In genomic region chr1:50611675-50612074, GRCh38 we compare ENCODE assay signal across 21 cellular contexts.
DNase-seq lines count a peak whose midpoint lies in the region; ATAC-seq, FAIRE-seq and TF ChIP-seq lines count a peak whose summit lies in the region.
"Had no signal": no experiment of that assay in that cellular context is flagged by ENCODE, and none has a peak within 500 bp of the region (broad histone marks: within the 10 kb centered on the region; RNA-seq: fewer than 3 reads in every experiment).

No MANE protein-coding gene starts in this region.

- no peaks in the 10 kb centered on the region for H3K9me3 ChIP-seq in H1 (ENCODE audit: insufficient read depth in 2 of 2, low read depth in 1 of 2, low read length in 1 of 2)
- no peaks in the 10 kb centered on the region for H3K9me3 ChIP-seq in gastroesophageal sphincter
- H3K9me3 ChIP-seq: body of pancreas, left ventricle myocardium inferior, upper lobe of left lung had no signal

- H3K23me2 ChIP-seq in H1 (ENCODE audit: low read depth, low read length), result no peaks in the 10 kb centered on the region

- no peaks in the 10 kb centered on the region for H3K79me2 ChIP-seq in H1 (ENCODE audit: control insufficient read depth in 1 of 2, insufficient read depth in 2 of 2, low read length in 2 of 2)

- H3K4me1 Mint-ChIP-seq in activated CD8-positive, alpha-beta memory T cell treated with anti-CD3 and anti-CD28 coated beads, Interleukin-2, amount 10 ng/mL, durations not matched to agents 7 days and 5 days, result peaks cover 14% of the 10 kb centered on the region
- no peaks in the 10 kb centered on the region for H3K4me1 Mint-ChIP-seq in stimulated activated effector memory CD8-positive, alpha-beta T cell treated with anti-CD3 and anti-CD28 coated beads, Interleukin-12 subunit alpha, Interleukin-12 subunit beta, amount 100 ng/mL, for 72 hours
- H3K4me1 Mint-ChIP-seq in T-helper 2 cell treated with Interferon-gamma antibody and Interleukin-4, amounts not matched to agents 5 μg/mL and 100 μg/mL, for 36 hours (ENCODE audit: low read depth), result peaks cover 4% of the 10 kb centered on the region

- H2BK15ac ChIP-seq in H1 (ENCODE audit: low read length), result 0 out of 2 replicates have a peak overlapping the region, but pooled peaks have one; percentile 31

- H3K36me3 Mint-ChIP-seq in activated CD8-positive, alpha-beta memory T cell treated with anti-CD3 and anti-CD28 coated beads, Interleukin-2, amount 10 ng/mL, durations not matched to agents 7 days and 5 days, result peaks cover 3% of the 10 kb centered on the region
- H3K36me3 Mint-ChIP-seq in stimulated activated effector memory CD8-positive, alpha-beta T cell treated with anti-CD3 and anti-CD28 coated beads, Interleukin-12 subunit alpha, Interleukin-12 subunit beta, amount 100 ng/mL, for 72 hours, result no peaks in the 10 kb centered on the region
- H3K36me3 Mint-ChIP-seq in T-helper 2 cell treated with Interferon-gamma antibody and Interleukin-4, amounts not matched to agents 5 μg/mL and 100 μg/mL, for 36 hours (ENCODE audit: low read depth), result no peaks in the 10 kb centered on the region

- TF ChIP-seq EP300 in H1 (IDR thresholded peaks at IDR 0.05; ENCODE audit: borderline replicate concordance in 1 of 2, low read depth in 2 of 2, low read length in 2 of 2), result no peak
- no peak for TF ChIP-seq EP300 in gastroesophageal sphincter (IDR thresholded peaks at IDR 0.05)

- WGBS in H1 (ENCODE audit: extremely low coverage in 1 of 2, insufficient coverage in 1 of 2, insufficient read length in 1 of 2, insufficient replicate concordance in 2 of 2, low coverage in 1 of 2, low lambda C conversion rate in 2 of 2, missing lambda C conversion rate in 1 of 2), 2 experiments, result 91% methylated on average over 6 of the region's 6 CpGs; no CpG with 5 or more reads in 1 of the 2 experiments
- 76 to 81% methylated on average over 5 to 6 of the region's 6 CpGs for WGBS in gastroesophageal sphincter (ENCODE audit: low coverage in 1 of 2), 2 donors

- H4K5ac ChIP-seq in H1 (ENCODE audit: insufficient read length, low read depth, low read length), result no peak overlapping the region

- H2BK12ac ChIP-seq in H1 (ENCODE audit: low read depth, low read length), result no peak overlapping the region

- no peak overlapping the region for H3K56ac ChIP-seq in H1 (replicated peaks; ENCODE audit: insufficient read length, low read depth, low read length)

- no peak overlapping the region for H4K91ac ChIP-seq in H1 (replicated peaks; ENCODE audit: insufficient read length, low read length)

- CTCF ChIA-PET in activated CD8-positive, alpha-beta memory T cell treated with anti-CD3 and anti-CD28 coated beads, Interleukin-2, amount 10 ng/mL, durations not matched to agents 7 days and 5 days (lab: Charles Lee), result no interaction called here
- CTCF ChIA-PET in H1 (lab: Charles Lee; ENCODE audit: partially characterized antibody), result interaction anchor here (0.9 to 10.4 kb wide), 3 partner anchors 10 to 167 kb away, joined by 3 to 65 read pairs (median 4); no protein-coding TSS in a partner anchor

- no peak overlapping the region for H4K8ac ChIP-seq in H1 (ENCODE audit: extremely low read depth, insufficient read depth, low read length)

- ATAC-seq in activated CD8-positive, alpha-beta memory T cell treated with anti-CD3 and anti-CD28 coated beads, Interleukin-2, amount 10 ng/mL, durations not matched to agents 7 days and 5 days, result peak; percentile 51
- ATAC-seq in stimulated activated effector memory CD8-positive, alpha-beta T cell treated with anti-CD3 and anti-CD28 coated beads, Interleukin-12 subunit alpha, Interleukin-12 subunit beta, amount 100 ng/mL, for 72 hours, result peak; percentile 79
- no peak for ATAC-seq in gastroesophageal sphincter
- ATAC-seq: activated naive CD4-positive, alpha-beta T cell treated with anti-CD3 and anti-CD28 coated beads, Interleukin-2, amount 50 U/mL, for 72 hours; body of pancreas; heart right ventricle had no signal

- H3K4me2 ChIP-seq in H1 (ENCODE audit: insufficient read depth in 1 of 2, low read depth in 2 of 2, low read length in 2 of 2), result no peak overlapping the region

- no peak overlapping the region for H2BK20ac ChIP-seq in H1 (ENCODE audit: low read length)

- H2BK120ac ChIP-seq in H1 (replicated peaks; ENCODE audit: low read depth, low read length), result no peak overlapping the region

- H2BK5ac ChIP-seq in H1 (ENCODE audit: low read depth, low read length), result no peak overlapping the region

- H3K27me3 ChIP-seq in H1 (replicated peaks in 1 of 4; ENCODE audit: control insufficient read depth in 3 of 4, extremely low read depth in 1 of 4, insufficient read depth in 3 of 4, low read length in 3 of 4) (no peaks in the 10 kb centered on the region), gastroesophageal sphincter (no peaks in the 10 kb centered on the region)
- H3K27me3 ChIP-seq: body of pancreas, heart right ventricle, upper lobe of left lung had no signal

- no peaks in the 10 kb centered on the region for H3K9me3 Mint-ChIP-seq in activated CD8-positive, alpha-beta memory T cell treated with anti-CD3 and anti-CD28 coated beads, Interleukin-2, amount 10 ng/mL, durations not matched to agents 7 days and 5 days (ENCODE audit: low read depth)
- peaks cover 3% of the 10 kb centered on the region for H3K9me3 Mint-ChIP-seq in stimulated activated effector memory CD8-positive, alpha-beta T cell treated with anti-CD3 and anti-CD28 coated beads, Interleukin-12 subunit alpha, Interleukin-12 subunit beta, amount 100 ng/mL, for 72 hours
- H3K9me3 Mint-ChIP-seq in T-helper 2 cell treated with Interferon-gamma antibody and Interleukin-4, amounts not matched to agents 5 μg/mL and 100 μg/mL, for 36 hours, result peaks cover 3% of the 10 kb centered on the region
- H3K9me3 Mint-ChIP-seq: activated naive CD4-positive, alpha-beta T cell treated with anti-CD3 and anti-CD28 coated beads, Interleukin-2, amount 50 U/mL, for 72 hours; activated T-helper 1 cell treated with anti-CD3 and anti-CD28 coated beads, Interleukin-12 subunit alpha, Interleukin-12 subunit beta, Interleukin-2, Interleukin-4 antibody, amounts not matched to agents 30 ng/mL and 10 ng/mL and 1 ng/mL, durations not matched to agents 14 hours and 24 hours and 36 hours had no signal

- no peak overlapping the region for H3K27ac Mint-ChIP-seq in activated CD8-positive, alpha-beta memory T cell treated with anti-CD3 and anti-CD28 coated beads, Interleukin-2, amount 10 ng/mL, durations not matched to agents 7 days and 5 days
- no peak overlapping the region for H3K27ac Mint-ChIP-seq in stimulated activated effector memory CD8-positive, alpha-beta T cell treated with anti-CD3 and anti-CD28 coated beads, Interleukin-12 subunit alpha, Interleukin-12 subunit beta, amount 100 ng/mL, for 72 hours
- H3K27ac Mint-ChIP-seq in T-helper 2 cell treated with Interferon-gamma antibody and Interleukin-4, amounts not matched to agents 5 μg/mL and 100 μg/mL, for 36 hours, result no peak overlapping the region
- H3K27ac Mint-ChIP-seq: activated B cell treated with CpG ODN at 0.5 μM for 24 hours; activated naive CD4-positive, alpha-beta T cell treated with anti-CD3 and anti-CD28 coated beads, Interleukin-2, amount 50 U/mL, for 72 hours; activated T-helper 1 cell treated with anti-CD3 and anti-CD28 coated beads, Interleukin-12 subunit alpha, Interleukin-12 subunit beta, Interleukin-2, Interleukin-4 antibody, amounts not matched to agents 30 ng/mL and 10 ng/mL and 1 ng/mL, durations not matched to agents 14 hours and 24 hours and 36 hours had no signal

- no peak for FAIRE-seq in H1 (lab: Jason Lieb, UNC)
- FAIRE-seq: colon, small intestine had no signal

- H3K79me1 ChIP-seq in H1 (ENCODE audit: low read depth, low read length), result no peaks in the 10 kb centered on the region

- H3K23ac ChIP-seq in H1 (ENCODE audit: insufficient read length), result no peak overlapping the region

- peak; percentile 44 for DNase-seq in activated CD8-positive, alpha-beta memory T cell treated with anti-CD3 and anti-CD28 coated beads, Interleukin-2, amount 10 ng/mL, durations not matched to agents 7 days and 5 days
- DNase-seq in activated CD8-positive, alpha-beta memory T cell treated with anti-CD3 and anti-CD28 coated beads, Interleukin-2, amount 50 U/mL, for 4 hours, result no peak
- DNase-seq in NCI-H69 (lab: John Stamatoyannopoulos, UW), result peak; percentile 74
- no peak for DNase-seq in H1 (ENCODE audit: low read depth in 1 of 2, low spot score in 2 of 2)
- DNase-seq in stimulated activated effector memory CD8-positive, alpha-beta T cell treated with anti-CD3 and anti-CD28 coated beads, Interleukin-12 subunit alpha, Interleukin-12 subunit beta, amount 100 ng/mL, for 72 hours (ENCODE audit: low spot score in 2 of 2), result no peak
- no peak for DNase-seq in T-helper 2 cell treated with Interferon-gamma antibody and Interleukin-4, amounts not matched to agents 5 μg/mL and 100 μg/mL, for 36 hours (ENCODE audit: low spot score)
- DNase-seq in NCI-H446 (lab: John Stamatoyannopoulos, UW), result no peak
- DNase-seq: activated B cell treated with CpG ODN at 0.5 μM for 24 hours; activated CD8-positive, alpha-beta memory T cell treated with anti-CD3 and anti-CD28 coated beads for 24 hours; body of pancreas; HCEC 1CT; heart right ventricle; left ventricle myocardium inferior; NCI-H1092; NCI-H2227 treated with DMSO at 0.1 percent for 48 hours; small intestine; upper lobe of left lung had no signal

- no peak overlapping the region for H2AFZ ChIP-seq in H1 (ENCODE audit: low read length)

- no peak overlapping the region for H3K18ac ChIP-seq in H1 (ENCODE audit: extremely low read depth, low read length)

- H3K14ac ChIP-seq in H1 (ENCODE audit: insufficient read length), result no peak overlapping the region

- TF ChIP-seq RAD21 in H1 (IDR thresholded peaks at IDR 0.05 in 1 of 2, conservative IDR thresholded peaks at IDR 0.05 in 1 of 2; ENCODE audit: low read depth in 2 of 2, low read length in 2 of 2), result no peak

- H3K4ac ChIP-seq in H1 (replicated peaks; ENCODE audit: insufficient read length, low read depth, low read length), result no peak overlapping the region

- TF ChIP-seq CTCF in H1 (IDR thresholded peaks at IDR 0.05; ENCODE audit: control extremely low read depth in 1 of 3, insufficient read depth in 1 of 3, low read depth in 1 of 3, low read length in 3 of 3) (no peak), gastroesophageal sphincter (IDR thresholded peaks at IDR 0.05) (no peak)

- no peak overlapping the region for H3K4me3 Mint-ChIP-seq in activated CD8-positive, alpha-beta memory T cell treated with anti-CD3 and anti-CD28 coated beads, Interleukin-2, amount 10 ng/mL, durations not matched to agents 7 days and 5 days
- no peak overlapping the region for H3K4me3 Mint-ChIP-seq in stimulated activated effector memory CD8-positive, alpha-beta T cell treated with anti-CD3 and anti-CD28 coated beads, Interleukin-12 subunit alpha, Interleukin-12 subunit beta, amount 100 ng/mL, for 72 hours
- H3K4me3 Mint-ChIP-seq in T-helper 2 cell treated with Interferon-gamma antibody and Interleukin-4, amounts not matched to agents 5 μg/mL and 100 μg/mL, for 36 hours, result no peak overlapping the region
- H3K4me3 Mint-ChIP-seq: activated B cell treated with CpG ODN at 0.5 μM for 24 hours; activated T-helper 1 cell treated with anti-CD3 and anti-CD28 coated beads, Interleukin-12 subunit alpha, Interleukin-12 subunit beta, Interleukin-2, Interleukin-4 antibody, amounts not matched to agents 30 ng/mL and 10 ng/mL and 1 ng/mL, durations not matched to agents 14 hours and 24 hours and 36 hours had no signal

- no peak overlapping the region for H2AK5ac ChIP-seq in H1 (ENCODE audit: low read depth, low read length)

- no peak for TF ChIP-seq POLR2A in H1 (IDR thresholded peaks at IDR 0.05; ENCODE audit: control extremely low read depth in 1 of 2, low read depth in 2 of 2, low read length in 2 of 2)
- TF ChIP-seq POLR2A in gastroesophageal sphincter (IDR thresholded peaks at IDR 0.05), result no peak

- no peak overlapping the region for H3K27ac ChIP-seq in H1 (ENCODE audit: low read depth, low read length)
- no peak overlapping the region for H3K27ac ChIP-seq in gastroesophageal sphincter
- H3K27ac ChIP-seq: body of pancreas, heart right ventricle, left ventricle myocardium inferior, upper lobe of left lung had no signal

- no peaks in the 10 kb centered on the region for H4K20me1 ChIP-seq in H1 (replicated peaks in 1 of 2; ENCODE audit: control insufficient read depth in 1 of 2, insufficient read depth in 2 of 2, low read length in 2 of 2)

- POLR2A ChIA-PET in H1 (lab: Charles Lee; ENCODE audit: partially characterized antibody), result no interaction called here

- H3K27me3 Mint-ChIP-seq in activated CD8-positive, alpha-beta memory T cell treated with anti-CD3 and anti-CD28 coated beads, Interleukin-2, amount 10 ng/mL, durations not matched to agents 7 days and 5 days, result no peaks in the 10 kb centered on the region
- H3K27me3 Mint-ChIP-seq in T-helper 2 cell treated with Interferon-gamma antibody and Interleukin-4, amounts not matched to agents 5 μg/mL and 100 μg/mL, for 36 hours (ENCODE audit: low read depth), result no peaks in the 10 kb centered on the region
- H3K27me3 Mint-ChIP-seq: activated B cell treated with CpG ODN at 0.5 μM for 24 hours had no signal

- H3K9ac ChIP-seq in H1 (replicated peaks in 1 of 4; ENCODE audit: extremely low read depth in 1 of 4, low read depth in 3 of 4, low read length in 3 of 4), result no peak overlapping the region

- H3K4me3 ChIP-seq in H1 (ENCODE audit: extremely low read depth in 1 of 4, insufficient read depth in 2 of 4, low read depth in 3 of 4, low read length in 4 of 4) (no peak overlapping the region), gastroesophageal sphincter (no peak overlapping the region)
- H3K4me3 ChIP-seq: body of pancreas, heart right ventricle, left ventricle myocardium inferior, upper lobe of left lung had no signal

- H3K36me3 ChIP-seq in H1 (ENCODE audit: control insufficient read depth in 2 of 4, insufficient read depth in 4 of 4, low read length in 3 of 4) (no peaks in the 10 kb centered on the region), gastroesophageal sphincter (no peaks in the 10 kb centered on the region)
- H3K36me3 ChIP-seq: upper lobe of left lung had no signal

- H3K4me1 ChIP-seq in H1 (replicated peaks in 1 of 4; ENCODE audit: control insufficient read depth in 3 of 4, insufficient read depth in 4 of 4, low read length in 3 of 4) (no peaks in the 10 kb centered on the region; a peak in 1 of 7 replicates), gastroesophageal sphincter (no peaks in the 10 kb centered on the region)
- H3K4me1 ChIP-seq: body of pancreas, heart right ventricle, left ventricle myocardium inferior, upper lobe of left lung had no signal

Comparison
In these comparisons a context has a peak if more than half of its experiments do, and no peak if none do; other contexts are left out.
1. DNase-seq: peak in activated CD8-positive, alpha-beta memory T cell treated with anti-CD3 and anti-CD28 coated beads, Interleukin-2, amount 10 ng/mL, durations not matched to agents 7 days and 5 days (single experiment) and NCI-H69 (single experiment); none in activated CD8-positive, alpha-beta memory T cell treated with anti-CD3 and anti-CD28 coated beads, Interleukin-2, amount 50 U/mL, for 4 hours (single experiment), H1 (0 of 2), stimulated activated effector memory CD8-positive, alpha-beta T cell treated with anti-CD3 and anti-CD28 coated beads, Interleukin-12 subunit alpha, Interleukin-12 subunit beta, amount 100 ng/mL, for 72 hours (0 of 2), T-helper 2 cell treated with Interferon-gamma antibody and Interleukin-4, amounts not matched to agents 5 μg/mL and 100 μg/mL, for 36 hours (single experiment) and NCI-H446 (0 of 2).